29 cellular contexts compared by ENCODE assay signal in the genomic region with DNA sequence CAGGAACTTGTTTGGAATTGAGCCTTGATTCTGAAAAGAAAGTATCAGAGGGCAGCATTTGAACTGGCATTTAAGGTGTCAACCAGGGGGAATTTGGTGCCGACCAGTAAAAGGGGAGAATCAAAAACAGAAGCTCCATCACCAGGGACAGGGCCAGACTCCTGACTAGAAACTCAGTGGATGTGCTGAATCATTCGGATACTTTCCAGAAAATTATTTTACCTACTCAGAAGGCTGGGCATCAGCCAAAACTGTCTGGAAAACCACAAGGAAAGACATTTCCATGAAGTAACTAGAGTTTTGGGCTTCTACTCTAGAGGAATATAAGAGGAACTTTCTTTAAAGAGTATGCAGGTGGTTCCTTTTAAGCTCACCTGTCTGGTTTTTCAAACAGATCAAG.
DNase-seq lines count a peak whose midpoint lies in the region; ATAC-seq and TF ChIP-seq lines count a peak whose summit lies in the region.
"Had no signal": no experiment of that assay in that cellular context is flagged by ENCODE, and none has a peak within 500 bp of the region (broad histone marks: within the 10 kb centered on the region; RNA-seq: fewer than 3 reads in every experiment).

No MANE protein-coding gene starts in this region.

- no peak for TF ChIP-seq RAD21 in SK-N-SH (IDR thresholded peaks at IDR 0.05; ENCODE audit: low read length)

- H3K27ac Mint-ChIP-seq in natural killer cell treated with Interleukin-12 subunit alpha and Interleukin-12 subunit beta and Interleukin-15 and Interleukin-18, amount 100 ng/mL, for 72 hours = peak overlapping the region; percentile 90 to 94
- H3K27ac Mint-ChIP-seq in natural killer cell = no peak overlapping the region
- peak overlapping the region; percentile 89 for H3K27ac Mint-ChIP-seq in stimulated activated effector memory CD8-positive, alpha-beta T cell treated with anti-CD3 and anti-CD28 coated beads, Interleukin-12 subunit alpha, Interleukin-12 subunit beta, amount 100 ng/mL, for 72 hours
- H3K27ac Mint-ChIP-seq: B cell, mesothelial cell of epicardium, WTC11 had no signal

- no peaks in the 10 kb centered on the region for H3K79me2 ChIP-seq in SK-N-SH (ENCODE audit: insufficient read depth)

- H3F3A ChIP-seq in SK-N-SH (replicated peaks; ENCODE audit: insufficient read depth) = no peaks in the 10 kb centered on the region

- peaks cover 26% of the 10 kb centered on the region for H3K36me3 Mint-ChIP-seq in natural killer cell treated with Interleukin-12 subunit alpha and Interleukin-12 subunit beta and Interleukin-15 and Interleukin-18, amount 100 ng/mL, for 72 hours
- H3K36me3 Mint-ChIP-seq in natural killer cell = no peaks in the 10 kb centered on the region
- peaks cover 36% of the 10 kb centered on the region for H3K36me3 Mint-ChIP-seq in stimulated activated effector memory CD8-positive, alpha-beta T cell treated with anti-CD3 and anti-CD28 coated beads, Interleukin-12 subunit alpha, Interleukin-12 subunit beta, amount 100 ng/mL, for 72 hours
- H3K36me3 Mint-ChIP-seq: CD4-positive, alpha-beta memory T cell; mesothelial cell of epicardium had no signal

- H3K27me3 Mint-ChIP-seq in natural killer cell treated with Interleukin-12 subunit alpha and Interleukin-12 subunit beta and Interleukin-15 and Interleukin-18, amount 100 ng/mL, for 72 hours = no peaks in the 10 kb centered on the region
- no peaks in the 10 kb centered on the region for H3K27me3 Mint-ChIP-seq in natural killer cell (ENCODE audit: low read depth in 2 of 2)
- H3K27me3 Mint-ChIP-seq: activated CD4-positive, alpha-beta memory T cell treated with anti-CD3 and anti-CD28 coated beads for 36 hours; activated naive CD8-positive, alpha-beta T cell treated with anti-CD3 and anti-CD28 coated beads, Interleukin-2, amount 10 ng/mL, durations not matched to agents 7 days and 5 days; brain; CD4-positive, alpha-beta memory T cell; stimulated activated naive CD8-positive, alpha-beta T cell treated with anti-CD3 and anti-CD28 coated beads, Interleukin-15, amount 100 ng/mL, for 72 hours had no signal

- H3K9me2 ChIP-seq in SK-N-SH = no peaks in the 10 kb centered on the region

- no peak overlapping the region for H3K9ac ChIP-seq in SK-N-SH

- no peaks in the 10 kb centered on the region for H3K27me3 ChIP-seq in SK-N-SH (ENCODE audit: insufficient read depth)
- H3K27me3 ChIP-seq: heart right ventricle, uterus had no signal

- POLR2A ChIA-PET in SK-N-SH (lab: Yijun Ruan, JAX) = no interaction called here

- ATAC-seq in SK-N-SH treated with all-trans-retinoic acid at 6 μM for 48 hours = no peak; the same call in 2 of the 3 replicates
- no peak for ATAC-seq in natural killer cell treated with Interleukin-12 subunit alpha and Interleukin-12 subunit beta and Interleukin-15 and Interleukin-18, amount 100 ng/mL, for 72 hours
- ATAC-seq in natural killer cell = no peak
- ATAC-seq in stimulated activated effector memory CD8-positive, alpha-beta T cell treated with anti-CD3 and anti-CD28 coated beads, Interleukin-12 subunit alpha, Interleukin-12 subunit beta, amount 100 ng/mL, for 72 hours = no peak
- ATAC-seq in GM18519 (IDR thresholded peaks at IDR 0.05; ENCODE audit: low FRiP score, unreplicated experiment) = no peak
- ATAC-seq: esophagus mucosa; heart right ventricle; right cardiac atrium; stimulated activated naive CD8-positive, alpha-beta T cell treated with anti-CD3 and anti-CD28 coated beads, Interleukin-15, amount 100 ng/mL, for 72 hours; WTC11 had no signal

- H2AFZ ChIP-seq in SK-N-SH (ENCODE audit: low read depth) = no peak overlapping the region

- H3K27ac ChIP-seq in SK-N-SH (ENCODE audit: low read depth in 2 of 2, low read length in 1 of 2) = no peak overlapping the region
- H3K27ac ChIP-seq: heart right ventricle, neutrophil, uterus had no signal

- H3K36me3 ChIP-seq in SK-N-SH (replicated peaks in 1 of 2; ENCODE audit: control insufficient read depth in 1 of 2, insufficient read depth in 2 of 2, low read length in 1 of 2) = no peaks in the 10 kb centered on the region
- H3K36me3 ChIP-seq: heart right ventricle, neutrophil, uterus had no signal

- DNase-seq in SK-N-SH (no peak), natural killer cell (no peak), amniotic epithelial cell (ENCODE audit: low read depth) (peak; percentile 24), DMS53 treated with DMSO at 0.1 percent for 48 hours (lab: John Stamatoyannopoulos, UW; ENCODE audit: unreplicated experiment) (no peak)
- DNase-seq in natural killer cell treated with Interleukin-12 subunit alpha and Interleukin-12 subunit beta and Interleukin-15 and Interleukin-18, amount 100 ng/mL, for 72 hours (ENCODE audit: low spot score) = no peak
- DNase-seq in stimulated activated effector memory CD8-positive, alpha-beta T cell treated with anti-CD3 and anti-CD28 coated beads, Interleukin-12 subunit alpha, Interleukin-12 subunit beta, amount 100 ng/mL, for 72 hours (ENCODE audit: low spot score in 2 of 2) = no peak
- DNase-seq: activated CD4-positive, alpha-beta memory T cell treated with anti-CD3 and anti-CD28 coated beads for 36 hours; activated CD8-positive, alpha-beta memory T cell treated with anti-CD3 and anti-CD28 coated beads, Interleukin-2, amount 50 U/mL, for 48 hours; activated gamma-delta T cell; activated naive CD8-positive, alpha-beta T cell treated with anti-CD3 and anti-CD28 coated beads, Interleukin-2, amount 10 ng/mL, durations not matched to agents 7 days and 5 days; CD4-positive, alpha-beta memory T cell; cerebellar nuclear complex; EL; heart right ventricle; KBM-7; kidney; NCI-H2081; right cardiac atrium; stimulated activated CD4-positive, alpha-beta T cell treated with anti-CD3 and anti-CD28 coated beads, Interleukin-1b, Interleukin-23, amount 100 ng/mL, for 48 hours; stimulated activated naive CD8-positive, alpha-beta T cell treated with anti-CD3 and anti-CD28 coated beads, Interleukin-15, amount 100 ng/mL, for 72 hours; uterus had no signal

- WGBS in SK-N-SH (ENCODE audit: low lambda C conversion rate) = 70% methylated on average over 2 of the region's 2 CpGs

- CTCF ChIA-PET in SK-N-SH (lab: Yijun Ruan, JAX) = interaction anchor here (1.4 to 6.6 kb wide), 2 partner anchors 14 to 246 kb away, joined by 4 to 42 read pairs; no protein-coding TSS in a partner anchor

- no peak overlapping the region for H3K4me3 ChIP-seq in SK-N-SH (ENCODE audit: low read depth in 2 of 2, low read length in 1 of 2)
- H3K4me3 ChIP-seq: heart right ventricle, uterus had no signal

- no peaks in the 10 kb centered on the region; a peak in 1 of 4 replicates for H3K4me1 ChIP-seq in SK-N-SH (ENCODE audit: control insufficient read depth in 1 of 2, insufficient read depth in 2 of 2, low read depth in 1 of 2, low read length in 1 of 2)
- H3K4me1 ChIP-seq: uterus had no signal

- H3K4me2 ChIP-seq in SK-N-SH = no peak overlapping the region

- intact Hi-C loops in natural killer cell (cut with micrococcal nuclease) = loop anchor here (2.0 kb wide), 1 partner anchor 247 kb away; no protein-coding TSS in a partner anchor

- peak overlapping the region; percentile 85 for H3K4me3 Mint-ChIP-seq in natural killer cell treated with Interleukin-12 subunit alpha and Interleukin-12 subunit beta and Interleukin-15 and Interleukin-18, amount 100 ng/mL, for 72 hours
- H3K4me3 Mint-ChIP-seq in natural killer cell = no peak overlapping the region
- no peak overlapping the region for H3K4me3 Mint-ChIP-seq in stimulated activated effector memory CD8-positive, alpha-beta T cell treated with anti-CD3 and anti-CD28 coated beads, Interleukin-12 subunit alpha, Interleukin-12 subunit beta, amount 100 ng/mL, for 72 hours
- H3K4me3 Mint-ChIP-seq: activated CD4-positive, alpha-beta memory T cell treated with anti-CD3 and anti-CD28 coated beads for 36 hours; B cell; brain; CD4-positive, alpha-beta memory T cell; mesothelial cell of epicardium; WTC11 had no signal

- no peaks in the 10 kb centered on the region for H3K9me3 ChIP-seq in SK-N-SH
- H3K9me3 ChIP-seq: neutrophil, uterus had no signal

- no peak for TF ChIP-seq EP300 in SK-N-SH (IDR thresholded peaks at IDR 0.05; ENCODE audit: borderline replicate concordance in 1 of 2, low read depth in 1 of 2, low read length in 1 of 2)

- H4K20me1 ChIP-seq in SK-N-SH (ENCODE audit: insufficient read depth) = no peaks in the 10 kb centered on the region

- TF ChIP-seq CTCF in SK-N-SH (IDR thresholded peaks at IDR 0.05) (no peak), natural killer cell (IDR thresholded peaks at IDR 0.05) (no peak)

- H3K4me1 Mint-ChIP-seq in natural killer cell treated with Interleukin-12 subunit alpha and Interleukin-12 subunit beta and Interleukin-15 and Interleukin-18, amount 100 ng/mL, for 72 hours (ENCODE audit: low read depth in 2 of 2) = peaks cover 58 to 67% of the 10 kb centered on the region in 2 donors
- peaks cover 23 to 28% of the 10 kb centered on the region in 2 donors for H3K4me1 Mint-ChIP-seq in natural killer cell
- peaks cover 56% of the 10 kb centered on the region for H3K4me1 Mint-ChIP-seq in stimulated activated effector memory CD8-positive, alpha-beta T cell treated with anti-CD3 and anti-CD28 coated beads, Interleukin-12 subunit alpha, Interleukin-12 subunit beta, amount 100 ng/mL, for 72 hours
- H3K4me1 Mint-ChIP-seq: B cell, mesothelial cell of epicardium had no signal

- H3K9me3 Mint-ChIP-seq in natural killer cell treated with Interleukin-12 subunit alpha and Interleukin-12 subunit beta and Interleukin-15 and Interleukin-18, amount 100 ng/mL, for 72 hours = peaks cover 7% of the 10 kb centered on the region
- H3K9me3 Mint-ChIP-seq in natural killer cell = no peaks in the 10 kb centered on the region
- H3K9me3 Mint-ChIP-seq in stimulated activated effector memory CD8-positive, alpha-beta T cell treated with anti-CD3 and anti-CD28 coated beads, Interleukin-12 subunit alpha, Interleukin-12 subunit beta, amount 100 ng/mL, for 72 hours = peaks cover 2% of the 10 kb centered on the region
- H3K9me3 Mint-ChIP-seq: activated CD4-positive, alpha-beta memory T cell treated with anti-CD3 and anti-CD28 coated beads for 36 hours had no signal

TF ChIP-seq in SK-N-SH, 30 proteins besides CTCF, POLR2A, EP300 and RAD21 (continues in another document):
- TF ChIP-seq FOXM1 (IDR thresholded peaks at IDR 0.05; ENCODE audit: low read depth) (no peak), NFIC (IDR thresholded peaks at IDR 0.05; ENCODE audit: borderline replicate concordance) (0 out of 2 replicates have a peak, but pooled peaks have one; percentile 8)

TF ChIP-seq in SK-N-SH treated with all-trans-retinoic acid at 6 μM for 48 hours, 23 proteins besides CTCF, POLR2A, EP300 and RAD21 (continues in another document):
- no peak for TF ChIP-seq TCF4 (CRISPR knock-in tag; IDR thresholded peaks at IDR 0.05; ENCODE audit: borderline replicate concordance)

Comparison
In these comparisons a context has a peak if more than half of its experiments do, and no peak if none do; other contexts are left out.
1. H3K27ac Mint-ChIP-seq: peak in natural killer cell treated with Interleukin-12 subunit alpha and Interleukin-12 subunit beta and Interleukin-15 and Interleukin-18, amount 100 ng/mL, for 72 hours (2 of 2) and stimulated activated effector memory CD8-positive, alpha-beta T cell treated with anti-CD3 and anti-CD28 coated beads, Interleukin-12 subunit alpha, Interleukin-12 subunit beta, amount 100 ng/mL, for 72 hours (single experiment); none in natural killer cell (0 of 2).